16 cellular contexts compared by ENCODE assay signal in genomic region chr3:62677926-62678325, GRCh38.
DNase-seq lines count a peak whose midpoint lies in the region; ATAC-seq and TF ChIP-seq lines count a peak whose summit lies in the region.
"Had no signal": no experiment of that assay in that cellular context is flagged by ENCODE, and none has a peak within 500 bp of the region (broad histone marks: within the 10 kb centered on the region; RNA-seq: fewer than 3 reads in every experiment).

No MANE protein-coding gene starts in this region.

- no CpG with 5 or more reads among the region's 1 CpG for WGBS in HUES64
- WGBS in endodermal cell (ENCODE audit: insufficient coverage in 1 of 2, insufficient read length in 1 of 2), 2 experiments: no CpG with 5 or more reads among the region's 1 CpG
- 53 to 63% methylated on average over 1 of the region's 1 CpG for WGBS in sigmoid colon, 2 donors

- no peak overlapping the region for H3K4me3 ChIP-seq in HUES64 (ENCODE audit: low read length)
- no peak overlapping the region for H3K4me3 ChIP-seq in endodermal cell (ENCODE audit: low read length)
- H3K4me3 ChIP-seq in left lung: no peak overlapping the region
- no peak overlapping the region for H3K4me3 ChIP-seq in sigmoid colon
- H3K4me3 ChIP-seq: BLaER1 treated with 17β-estradiol and CSF1 and Interleukin-3, amounts not matched to agents 10 nM and 100 nM; GM12878 had no signal

- H3K4me1 ChIP-seq in HUES64 (ENCODE audit: insufficient read depth, low read length) (peaks cover 34% of the 10 kb centered on the region), endodermal cell (ENCODE audit: control insufficient read depth, insufficient read depth, low read length) (peaks cover 12% of the 10 kb centered on the region), left lung (no peaks in the 10 kb centered on the region), sigmoid colon (no peaks in the 10 kb centered on the region)
- H3K4me1 ChIP-seq: BLaER1 treated with 17β-estradiol and CSF1 and Interleukin-3, amounts not matched to agents 10 nM and 100 nM had no signal

- no peaks in the 10 kb centered on the region for H3K27me3 ChIP-seq in HUES64 (ENCODE audit: insufficient read depth, low read length)
- H3K27me3 ChIP-seq in endodermal cell (ENCODE audit: control insufficient read depth, insufficient read depth, low read length, poor library complexity, severe bottlenecking): no peaks in the 10 kb centered on the region
- H3K27me3 ChIP-seq in left lung: no peaks in the 10 kb centered on the region
- H3K27me3 ChIP-seq in sigmoid colon: no peaks in the 10 kb centered on the region
- H3K27me3 ChIP-seq: BLaER1 treated with 17β-estradiol and CSF1 and Interleukin-3, amounts not matched to agents 10 nM and 100 nM had no signal

- ATAC-seq in left lung: no peak
- ATAC-seq: GM12878 had no signal

- H3K9me3 ChIP-seq in HUES64 (ENCODE audit: insufficient read depth, low read depth, low read length) (no peaks in the 10 kb centered on the region), endodermal cell (ENCODE audit: control insufficient read depth, low read length) (no peaks in the 10 kb centered on the region), left lung (no peaks in the 10 kb centered on the region), sigmoid colon (no peaks in the 10 kb centered on the region)
- H3K9me3 ChIP-seq: BLaER1 treated with 17β-estradiol and CSF1 and Interleukin-3, amounts not matched to agents 10 nM and 100 nM had no signal

- H3K27me3 Mint-ChIP-seq in activated naive CD4-positive, alpha-beta T cell treated with anti-CD3 and anti-CD28 coated beads, Interleukin-2, amount 10 ng/mL, durations not matched to agents 7 days and 5 days: no peaks in the 10 kb centered on the region
- H3K27me3 Mint-ChIP-seq in endodermal cell (ENCODE audit: insufficient read depth): peaks cover 8% of the 10 kb centered on the region
- H3K27me3 Mint-ChIP-seq: CD4-positive, CD25-positive, alpha-beta regulatory T cell had no signal

- peak overlapping the region; percentile 46 for H3K27ac Mint-ChIP-seq in activated naive CD4-positive, alpha-beta T cell treated with anti-CD3 and anti-CD28 coated beads, Interleukin-2, amount 10 ng/mL, durations not matched to agents 7 days and 5 days
- H3K27ac Mint-ChIP-seq in endodermal cell: no peak overlapping the region
- H3K27ac Mint-ChIP-seq: CD4-positive, CD25-positive, alpha-beta regulatory T cell had no signal

- intact Hi-C loops in left lung (cut with DNase I) (no loop called here), sigmoid colon (cut with DNase I) (no loop called here)

- TF ChIP-seq CTCF in endodermal cell (conservative IDR thresholded peaks at IDR 0.05): no peak
- no peak for TF ChIP-seq CTCF in left lung (IDR thresholded peaks at IDR 0.05)
- no peak for TF ChIP-seq CTCF in sigmoid colon (IDR thresholded peaks at IDR 0.05)

- H3K27ac ChIP-seq in HUES64 (ENCODE audit: low read depth, low read length): peak overlapping the region; percentile 89; the same call in 1 of the 2 replicates
- H3K27ac ChIP-seq in endodermal cell (ENCODE audit: low read depth, low read length): no peak overlapping the region
- H3K27ac ChIP-seq in left lung: no peak overlapping the region
- H3K27ac ChIP-seq in sigmoid colon: no peak overlapping the region
- H3K27ac ChIP-seq: BLaER1 treated with 17β-estradiol and CSF1 and Interleukin-3, amounts not matched to agents 10 nM and 100 nM had no signal

- CTCF ChIA-PET in activated naive CD4-positive, alpha-beta T cell treated with anti-CD3 and anti-CD28 coated beads, Interleukin-2, amount 10 ng/mL, durations not matched to agents 7 days and 5 days (lab: Charles Lee): no interaction called here

- no peak for DNase-seq in activated naive CD4-positive, alpha-beta T cell treated with anti-CD3 and anti-CD28 coated beads, Interleukin-2, amount 10 ng/mL, durations not matched to agents 7 days and 5 days
- no peak for DNase-seq in activated naive CD4-positive, alpha-beta T cell (lab: John Stamatoyannopoulos, UW)
- DNase-seq in endodermal cell (peak; percentile 55), NCI-H2081 treated with DMSO at 0.1 percent for 48 hours (lab: John Stamatoyannopoulos, UW) (no peak), left lung (no peak), sigmoid colon (no peak), NCI-H2029 (lab: John Stamatoyannopoulos, UW) (no peak)
- DNase-seq: 8988T; AML-193; CD4-positive, CD25-positive, alpha-beta regulatory T cell; DMS79; H7; IMR-90 had no signal

- no peaks in the 10 kb centered on the region for H3K9me3 Mint-ChIP-seq in activated naive CD4-positive, alpha-beta T cell treated with anti-CD3 and anti-CD28 coated beads, Interleukin-2, amount 10 ng/mL, durations not matched to agents 7 days and 5 days
- H3K9me3 Mint-ChIP-seq in endodermal cell: no peaks in the 10 kb centered on the region
- H3K9me3 Mint-ChIP-seq: CD4-positive, CD25-positive, alpha-beta regulatory T cell had no signal

- no peak for TF ChIP-seq EP300 in sigmoid colon (IDR thresholded peaks at IDR 0.05)

- no peaks in the 10 kb centered on the region for H3K4me1 Mint-ChIP-seq in activated naive CD4-positive, alpha-beta T cell treated with anti-CD3 and anti-CD28 coated beads, Interleukin-2, amount 10 ng/mL, durations not matched to agents 7 days and 5 days
- H3K4me1 Mint-ChIP-seq in endodermal cell: peaks cover 35% of the 10 kb centered on the region
- H3K4me1 Mint-ChIP-seq: CD4-positive, CD25-positive, alpha-beta regulatory T cell had no signal

- H3K4me3 Mint-ChIP-seq in activated naive CD4-positive, alpha-beta T cell treated with anti-CD3 and anti-CD28 coated beads, Interleukin-2, amount 10 ng/mL, durations not matched to agents 7 days and 5 days: no peak overlapping the region
- H3K4me3 Mint-ChIP-seq in endodermal cell: no peak overlapping the region
- H3K4me3 Mint-ChIP-seq: CD4-positive, CD25-positive, alpha-beta regulatory T cell had no signal

- H3K9ac ChIP-seq in HUES64 (ENCODE audit: low read depth, low read length) (no peak overlapping the region), endodermal cell (ENCODE audit: extremely low read depth, low read length, poor library complexity, severe bottlenecking) (no peak overlapping the region)
- H3K9ac ChIP-seq: BLaER1 treated with 17β-estradiol and CSF1 and Interleukin-3, amounts not matched to agents 10 nM and 100 nM had no signal

- no peaks in the 10 kb centered on the region for H3K36me3 ChIP-seq in HUES64 (ENCODE audit: insufficient read depth, low read length)
- H3K36me3 ChIP-seq in endodermal cell (ENCODE audit: control insufficient read depth, insufficient read depth, low read length): no peaks in the 10 kb centered on the region
- no peaks in the 10 kb centered on the region for H3K36me3 ChIP-seq in left lung
- H3K36me3 ChIP-seq in sigmoid colon: no peaks in the 10 kb centered on the region
- H3K36me3 ChIP-seq: BLaER1 treated with 17β-estradiol and CSF1 and Interleukin-3, amounts not matched to agents 10 nM and 100 nM had no signal

- H3K36me3 Mint-ChIP-seq in activated naive CD4-positive, alpha-beta T cell treated with anti-CD3 and anti-CD28 coated beads, Interleukin-2, amount 10 ng/mL, durations not matched to agents 7 days and 5 days: no peaks in the 10 kb centered on the region
- no peaks in the 10 kb centered on the region for H3K36me3 Mint-ChIP-seq in endodermal cell (ENCODE audit: low read depth)
- H3K36me3 Mint-ChIP-seq: CD4-positive, CD25-positive, alpha-beta regulatory T cell had no signal

- TF ChIP-seq POLR2A in sigmoid colon (IDR thresholded peaks at IDR 0.05): no peak
